28 cellular contexts compared by ENCODE assay signal in genomic region chrX:82161195-82161594, GRCh38.
"Had no signal": no experiment of that assay in that cellular context is flagged by ENCODE, and none has a peak within 500 bp of the region (broad histone marks: within the 10 kb centered on the region; RNA-seq: fewer than 3 reads in every experiment).

No MANE protein-coding gene starts in this region.

- H3K4me3 Mint-ChIP-seq: stimulated activated effector memory CD8-positive, alpha-beta T cell treated with anti-CD3 and anti-CD28 coated beads, Interleukin-12 subunit alpha, Interleukin-12 subunit beta, amount 100 ng/mL, for 72 hours; stimulated activated memory B cell treated with anti-CD40 and anti-IgM and Interleukin-4, amounts not matched to agents 10 μg/mL and 1 μg/mL and 100 μg/mL, for 72 hours; stimulated activated naive B cell treated with anti-CD40 and anti-IgM and Interleukin-4, amounts not matched to agents 10 μg/mL and 1 μg/mL and 100 μg/mL, for 72 hours; stimulated activated naive CD8-positive, alpha-beta T cell treated with anti-CD3 and anti-CD28 coated beads, Interleukin-15, amount 100 ng/mL, for 72 hours; stimulated activated naive CD8-positive, alpha-beta T cell treated with anti-CD3 and anti-CD28 coated beads, Interleukin-15, Interleukin-2, amounts not matched to agents 100 ng/mL and 50 ng/mL, for 24 hours; type B pancreatic cell had no signal

- H3K27me3 Mint-ChIP-seq: stimulated activated memory B cell treated with anti-CD40 and anti-IgM and Interleukin-4, amounts not matched to agents 10 μg/mL and 1 μg/mL and 100 μg/mL, for 72 hours; stimulated activated naive B cell treated with anti-CD40 and anti-IgM and Interleukin-4, amounts not matched to agents 10 μg/mL and 1 μg/mL and 100 μg/mL, for 72 hours; stimulated activated naive CD8-positive, alpha-beta T cell treated with anti-CD3 and anti-CD28 coated beads, Interleukin-15, amount 100 ng/mL, for 72 hours; stimulated activated naive CD8-positive, alpha-beta T cell treated with anti-CD3 and anti-CD28 coated beads, Interleukin-15, Interleukin-2, amounts not matched to agents 100 ng/mL and 50 ng/mL, for 24 hours; type B pancreatic cell had no signal

- H3K9me3 Mint-ChIP-seq: stimulated activated effector memory CD8-positive, alpha-beta T cell treated with anti-CD3 and anti-CD28 coated beads, Interleukin-12 subunit alpha, Interleukin-12 subunit beta, amount 100 ng/mL, for 72 hours; type B pancreatic cell had no signal

- H3K9me3 ChIP-seq: suprapubic skin, testis, thoracic aorta, thyroid gland, tibial nerve, transverse colon, upper lobe of right lung, uterus, vagina had no signal

- H3K4me1 ChIP-seq: stomach, suprapubic skin, testis, thyroid gland, tibial artery, tibial nerve, transverse colon, upper lobe of left lung, upper lobe of right lung, uterus, vagina had no signal

- H3K4me3 ChIP-seq: stomach, suprapubic skin, testis, thoracic aorta, thyroid gland, tibial artery, tibial nerve, transverse colon, upper lobe of left lung, upper lobe of right lung, uterus, vagina had no signal

- FAIRE-seq: urothelium cell line had no signal

- H3K36me3 Mint-ChIP-seq: stimulated activated effector memory CD8-positive, alpha-beta T cell treated with anti-CD3 and anti-CD28 coated beads, Interleukin-12 subunit alpha, Interleukin-12 subunit beta, amount 100 ng/mL, for 72 hours; stimulated activated memory B cell treated with anti-CD40 and anti-IgM and Interleukin-4, amounts not matched to agents 10 μg/mL and 1 μg/mL and 100 μg/mL, for 72 hours; stimulated activated naive B cell treated with anti-CD40 and anti-IgM and Interleukin-4, amounts not matched to agents 10 μg/mL and 1 μg/mL and 100 μg/mL, for 72 hours; type B pancreatic cell had no signal

- H3K4me1 Mint-ChIP-seq: stimulated activated effector memory CD8-positive, alpha-beta T cell treated with anti-CD3 and anti-CD28 coated beads, Interleukin-12 subunit alpha, Interleukin-12 subunit beta, amount 100 ng/mL, for 72 hours; stimulated activated memory B cell treated with anti-CD40 and anti-IgM and Interleukin-4, amounts not matched to agents 10 μg/mL and 1 μg/mL and 100 μg/mL, for 72 hours; stimulated activated naive B cell treated with anti-CD40 and anti-IgM and Interleukin-4, amounts not matched to agents 10 μg/mL and 1 μg/mL and 100 μg/mL, for 72 hours; stimulated activated naive CD8-positive, alpha-beta T cell treated with anti-CD3 and anti-CD28 coated beads, Interleukin-15, amount 100 ng/mL, for 72 hours had no signal

- H3K27me3 ChIP-seq: stomach, suprapubic skin, testis, thyroid gland, tibial artery, tibial nerve, transverse colon, upper lobe of left lung, upper lobe of right lung, uterus, vagina had no signal

- H3K27ac ChIP-seq: stomach, suprapubic skin, testis, thoracic aorta, thyroid gland, tibial artery, tibial nerve, transverse colon, upper lobe of left lung, upper lobe of right lung, uterus, vagina had no signal

- H3K27ac Mint-ChIP-seq: stimulated activated effector memory CD8-positive, alpha-beta T cell treated with anti-CD3 and anti-CD28 coated beads, Interleukin-12 subunit alpha, Interleukin-12 subunit beta, amount 100 ng/mL, for 72 hours; stimulated activated memory B cell treated with anti-CD40 and anti-IgM and Interleukin-4, amounts not matched to agents 10 μg/mL and 1 μg/mL and 100 μg/mL, for 72 hours; stimulated activated naive B cell treated with anti-CD40 and anti-IgM and Interleukin-4, amounts not matched to agents 10 μg/mL and 1 μg/mL and 100 μg/mL, for 72 hours; stimulated activated naive CD8-positive, alpha-beta T cell treated with anti-CD3 and anti-CD28 coated beads, Interleukin-15, amount 100 ng/mL, for 72 hours; stimulated activated naive CD8-positive, alpha-beta T cell treated with anti-CD3 and anti-CD28 coated beads, Interleukin-15, Interleukin-2, amounts not matched to agents 100 ng/mL and 50 ng/mL, for 24 hours; type B pancreatic cell had no signal

- H3K36me3 ChIP-seq: stomach, suprapubic skin, thoracic aorta, thyroid gland, tibial artery, tibial nerve, transverse colon, upper lobe of left lung, upper lobe of right lung, uterus, vagina had no signal

- DNase-seq: stimulated activated CD4-positive, alpha-beta T cell treated with anti-CD3 and anti-CD28 coated beads, Interleukin-2, amount 100 ng/mL, for 48 hours; stimulated activated CD4-positive, alpha-beta T cell treated with anti-CD3 and anti-CD28 coated beads, Interleukin-4, amount 100 ng/mL, for 1 hour; stimulated activated CD4-positive, alpha-beta T cell treated with anti-CD3 and anti-CD28 coated beads, Interleukin-4, amount 100 ng/mL, for 24 hours; stimulated activated CD4-positive, alpha-beta T cell treated with anti-CD3 and anti-CD28 coated beads, Interleukin-4, amount 100 ng/mL, for 4 hours; stimulated activated CD8-positive, alpha-beta memory T cell treated with anti-CD3 and anti-CD28 coated beads, Interleukin-4, amount 100 ng/mL, for 48 hours; stimulated activated naive B cell treated with anti-CD40 and anti-IgM and Interleukin-4, amounts not matched to agents 10 μg/mL and 1 μg/mL and 100 μg/mL, for 72 hours; stimulated activated naive CD4-positive, alpha-beta T cell; stimulated activated naive CD4-positive, alpha-beta T cell treated with Interleukin-2 at 50 U/mL for 16 hours; stimulated activated naive CD8-positive, alpha-beta T cell treated with anti-CD3 and anti-CD28 coated beads, Interleukin-15, amount 100 ng/mL, for 72 hours; stimulated activated naive CD8-positive, alpha-beta T cell treated with anti-CD3 and anti-CD28 coated beads, Interleukin-15, Interleukin-2, amounts not matched to agents 100 U/mL and 50 U/mL, for 24 hours; stomach; substantia nigra; testis; thyroid gland; tibial artery; transverse colon; upper lobe of left lung; upper lobe of right lung; uterus had no signal

- ATAC-seq: stimulated activated effector memory CD8-positive, alpha-beta T cell treated with anti-CD3 and anti-CD28 coated beads, Interleukin-12 subunit alpha, Interleukin-12 subunit beta, amount 100 ng/mL, for 72 hours; stimulated activated memory B cell treated with anti-CD40 and anti-IgM and Interleukin-4, amounts not matched to agents 10 μg/mL and 1 μg/mL and 100 μg/mL, for 72 hours; stimulated activated naive B cell treated with anti-CD40 and anti-IgM and Interleukin-4, amounts not matched to agents 10 μg/mL and 1 μg/mL and 100 μg/mL, for 72 hours; stimulated activated naive CD8-positive, alpha-beta T cell treated with anti-CD3 and anti-CD28 coated beads, Interleukin-15, amount 100 ng/mL, for 72 hours; stimulated activated naive CD8-positive, alpha-beta T cell treated with anti-CD3 and anti-CD28 coated beads, Interleukin-15, Interleukin-2, amounts not matched to agents 100 U/mL and 50 U/mL, for 24 hours; upper lobe of right lung had no signal
